3 cellular contexts compared by ENCODE assay signal in the genomic region with DNA sequence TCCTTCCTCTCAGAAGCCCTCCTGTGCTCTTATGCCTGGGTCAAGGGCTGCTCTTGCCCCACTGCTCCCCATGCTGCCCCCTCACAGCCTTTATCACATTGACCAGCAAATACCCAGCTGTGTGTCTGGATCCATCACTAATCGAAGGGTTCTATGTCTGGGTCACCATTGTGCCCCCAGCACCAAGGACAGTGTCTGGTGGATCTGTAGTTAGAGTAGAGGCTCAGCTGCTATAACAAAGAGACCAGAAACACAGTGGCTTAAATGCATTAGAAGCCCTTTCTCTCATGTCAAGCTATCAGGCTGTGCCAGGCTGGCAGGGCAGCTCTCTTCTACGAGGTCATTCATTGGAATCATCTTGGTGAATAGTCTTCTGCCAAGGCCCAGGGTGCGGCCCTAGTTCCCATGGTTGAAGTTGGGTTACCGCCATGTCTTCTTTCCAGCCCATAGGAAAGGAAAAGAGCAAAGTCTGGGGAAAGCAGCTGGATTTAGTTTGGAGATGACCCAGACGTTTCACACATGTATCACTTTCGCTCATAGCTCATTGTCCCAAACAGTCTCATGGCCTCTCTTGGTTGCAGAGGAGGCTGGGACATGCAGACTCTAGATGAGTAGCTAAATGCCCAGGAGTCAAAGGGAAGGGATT.
A peak's percentile ranks its signal among the peaks of the same experiment; 100 is the strongest.
TF ChIP-seq lines count a peak whose summit lies in the region.

No MANE protein-coding gene starts in this region.

TF ChIP-seq in HEK293, 187 proteins besides CTCF, POLR2A, EP300 and RAD21:
- no peak for TF ChIP-seq ZNF302 (tag by site-specific recombination; IDR thresholded peaks at IDR 0.05; ENCODE audit: low read depth)
- TF ChIP-seq, protein P1, sequence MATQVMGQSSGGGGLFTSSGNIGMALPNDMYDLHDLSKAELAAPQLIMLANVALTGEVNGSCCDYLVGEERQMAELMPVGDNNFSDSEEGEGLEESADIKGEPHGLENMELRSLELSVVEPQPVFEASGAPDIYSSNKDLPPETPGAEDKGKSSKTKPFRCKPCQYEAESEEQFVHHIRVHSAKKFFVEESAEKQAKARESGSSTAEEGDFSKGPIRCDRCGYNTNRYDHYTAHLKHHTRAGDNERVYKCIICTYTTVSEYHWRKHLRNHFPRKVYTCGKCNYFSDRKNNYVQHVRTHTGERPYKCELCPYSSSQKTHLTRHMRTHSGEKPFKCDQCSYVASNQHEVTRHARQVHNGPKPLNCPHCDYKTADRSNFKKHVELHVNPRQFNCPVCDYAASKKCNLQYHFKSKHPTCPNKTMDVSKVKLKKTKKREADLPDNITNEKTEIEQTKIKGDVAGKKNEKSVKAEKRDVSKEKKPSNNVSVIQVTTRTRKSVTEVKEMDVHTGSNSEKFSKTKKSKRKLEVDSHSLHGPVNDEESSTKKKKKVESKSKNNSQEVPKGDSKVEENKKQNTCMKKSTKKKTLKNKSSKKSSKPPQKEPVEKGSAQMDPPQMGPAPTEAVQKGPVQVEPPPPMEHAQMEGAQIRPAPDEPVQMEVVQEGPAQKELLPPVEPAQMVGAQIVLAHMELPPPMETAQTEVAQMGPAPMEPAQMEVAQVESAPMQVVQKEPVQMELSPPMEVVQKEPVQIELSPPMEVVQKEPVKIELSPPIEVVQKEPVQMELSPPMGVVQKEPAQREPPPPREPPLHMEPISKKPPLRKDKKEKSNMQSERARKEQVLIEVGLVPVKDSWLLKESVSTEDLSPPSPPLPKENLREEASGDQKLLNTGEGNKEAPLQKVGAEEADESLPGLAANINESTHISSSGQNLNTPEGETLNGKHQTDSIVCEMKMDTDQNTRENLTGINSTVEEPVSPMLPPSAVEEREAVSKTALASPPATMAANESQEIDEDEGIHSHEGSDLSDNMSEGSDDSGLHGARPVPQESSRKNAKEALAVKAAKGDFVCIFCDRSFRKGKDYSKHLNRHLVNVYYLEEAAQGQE (tag by site-specific recombination; IDR thresholded peaks at IDR 0.05) = peak; percentile 94

TF ChIP-seq in K562, 482 proteins besides CTCF, POLR2A, EP300 and RAD21:
- TF ChIP-seq PRPF4 (IDR thresholded peaks at IDR 0.05; ENCODE audit: insufficient read depth, low read depth, low read length, poor library complexity, severe bottlenecking) = no peak
- TF ChIP-seq ZNF12 (CRISPR knock-in tag; IDR thresholded peaks at IDR 0.05) = peak; percentile 92
- TF ChIP-seq EHMT2 (IDR thresholded peaks at IDR 0.05) = peak; percentile 39; the same call in 1 of the 2 replicates

TF ChIP-seq in HepG2, 621 proteins besides CTCF, POLR2A, EP300 and RAD21:
- TF ChIP-seq, protein P1 (IDR thresholded peaks at IDR 0.05; ENCODE audit: borderline replicate concordance in 1 of 2, low read depth in 1 of 2, low read length in 2 of 2) = 0 out of 4 replicates have a peak, but pooled peaks of 1 of the 2 experiments have one; percentile 41
- no peak for TF ChIP-seq TRAFD1 (CRISPR knock-in tag; IDR thresholded peaks at IDR 0.05; ENCODE audit: borderline replicate concordance)
- no peak for TF ChIP-seq KDM4B (CRISPR knock-in tag; IDR thresholded peaks at IDR 0.05)
- peak; percentile 90 for TF ChIP-seq ZNF12 (CRISPR knock-in tag; IDR thresholded peaks at IDR 0.05)
- TF ChIP-seq TCF7L2 (IDR thresholded peaks at IDR 0.05; ENCODE audit: low read depth, low read length) = no peak
- TF ChIP-seq ELF1 (CRISPR knock-in tag; IDR thresholded peaks at IDR 0.05) = no peak
- no peak for TF ChIP-seq ZNF781 (CRISPR knock-in tag; IDR thresholded peaks at IDR 0.05; ENCODE audit: borderline replicate concordance, not compliant biosample characterization)
- TF ChIP-seq MBD4 (IDR thresholded peaks at IDR 0.05; ENCODE audit: borderline replicate concordance, low read length) = no peak
